ENCODE assay signal across 14 cellular contexts in genomic region chr4:21450331-21450730, GRCh38.
DNase-seq lines count a peak whose midpoint lies in the region; ATAC-seq, FAIRE-seq and TF ChIP-seq lines count a peak whose summit lies in the region.
"Had no signal": no experiment of that assay in that cellular context is flagged by ENCODE, and none has a peak within 500 bp of the region (broad histone marks: within the 10 kb centered on the region; RNA-seq: fewer than 3 reads in every experiment).

No MANE protein-coding gene starts in this region.

- no peak for TF ChIP-seq CTCF in HepG2 (CRISPR knock-in tag; IDR thresholded peaks at IDR 0.05)
- TF ChIP-seq CTCF in right lobe of liver (IDR thresholded peaks at IDR 0.05): no peak
- TF ChIP-seq CTCF in smooth muscle cell (IDR thresholded peaks at IDR 0.05; ENCODE audit: borderline replicate concordance, insufficient read depth, poor library complexity, severe bottlenecking): no peak
- TF ChIP-seq CTCF in tibial nerve (IDR thresholded peaks at IDR 0.05): no peak

- H3K36me3 ChIP-seq in HepG2 (replicated peaks in 1 of 2; ENCODE audit: control insufficient read depth in 1 of 2, insufficient read depth in 2 of 2, low read length in 2 of 2) (no peaks in the 10 kb centered on the region), right lobe of liver (no peaks in the 10 kb centered on the region), smooth muscle cell (ENCODE audit: low read depth) (no peaks in the 10 kb centered on the region), tibial nerve (no peaks in the 10 kb centered on the region)
- H3K36me3 ChIP-seq: BLaER1 treated with 17β-estradiol and CSF1 and Interleukin-3, amounts not matched to agents 10 nM and 100 nM had no signal

- H3K9ac ChIP-seq in HepG2 (ENCODE audit: insufficient read depth, low read depth, low read length): no peak overlapping the region
- H3K9ac ChIP-seq in smooth muscle cell (ENCODE audit: low read depth): no peak overlapping the region
- H3K9ac ChIP-seq: BLaER1 treated with 17β-estradiol and CSF1 and Interleukin-3, amounts not matched to agents 10 nM and 100 nM had no signal

- TF ChIP-seq POLR2A in HepG2 (IDR thresholded peaks at IDR 0.05; ENCODE audit: insufficient read depth in 1 of 2, low read depth in 2 of 2, low read length in 2 of 2) (no peak), right lobe of liver (IDR thresholded peaks at IDR 0.05) (no peak), tibial nerve (IDR thresholded peaks at IDR 0.05) (no peak)

- DNase-seq in HepG2 (ENCODE audit: low spot score): no peak
- no peak for DNase-seq in right lobe of liver
- DNase-seq in RCC 7860 (ENCODE audit: low spot score): peak; percentile 31
- DNase-seq in kidney tubule cell (ENCODE audit: low spot score): peak; percentile 15
- DNase-seq in smooth muscle cell (lab: John Stamatoyannopoulos, UW; ENCODE audit: unreplicated experiment): no peak
- DNase-seq in NCI-H2029 (lab: John Stamatoyannopoulos, UW): no peak
- no peak for DNase-seq in tibial nerve (ENCODE audit: low spot score in 2 of 2)
- DNase-seq: CD8-positive, alpha-beta T cell; DMS79 treated with DMSO at 0.1 percent for 48 hours; GF-D8; H9 had no signal

- H3K27me3 ChIP-seq in HepG2 (ENCODE audit: control insufficient read depth in 1 of 2, insufficient read depth in 2 of 2, low read length in 2 of 2): no peaks in the 10 kb centered on the region; a peak in 1 of 5 replicates
- H3K27me3 ChIP-seq in right lobe of liver: no peaks in the 10 kb centered on the region
- peaks cover 4% of the 10 kb centered on the region for H3K27me3 ChIP-seq in smooth muscle cell (ENCODE audit: low read depth)
- no peaks in the 10 kb centered on the region for H3K27me3 ChIP-seq in tibial nerve
- H3K27me3 ChIP-seq: BLaER1 treated with 17β-estradiol and CSF1 and Interleukin-3, amounts not matched to agents 10 nM and 100 nM had no signal

- H3K79me2 ChIP-seq in HepG2 (ENCODE audit: insufficient read depth, low read length) (no peaks in the 10 kb centered on the region), smooth muscle cell (ENCODE audit: low read depth) (no peaks in the 10 kb centered on the region)

- TF ChIP-seq EP300 in HepG2 (IDR thresholded peaks at IDR 0.05; ENCODE audit: low read depth in 2 of 2, low read length in 2 of 2) (no peak), HepG2 (CRISPR knock-in tag; IDR thresholded peaks at IDR 0.05; ENCODE audit: borderline replicate concordance) (no peak), tibial nerve (IDR thresholded peaks at IDR 0.05) (no peak)

- H3K27ac ChIP-seq in HepG2 (ENCODE audit: extremely low read length, insufficient read depth, low read length) (no peak overlapping the region), right lobe of liver (no peak overlapping the region), smooth muscle cell (ENCODE audit: low read depth) (no peak overlapping the region), tibial nerve (no peak overlapping the region)
- H3K27ac ChIP-seq: BLaER1 treated with 17β-estradiol and CSF1 and Interleukin-3, amounts not matched to agents 10 nM and 100 nM had no signal

- CTCF ChIA-PET in HepG2 (lab: Yijun Ruan, JAX; ENCODE audit: low intra/inter-chr PET ratio, low total read pairs): no interaction called here

- H4K20me1 ChIP-seq in HepG2 (ENCODE audit: insufficient read depth, low read length) (no peaks in the 10 kb centered on the region), smooth muscle cell (ENCODE audit: low read depth) (no peaks in the 10 kb centered on the region)
- H4K20me1 ChIP-seq: BLaER1 treated with 17β-estradiol and CSF1 and Interleukin-3, amounts not matched to agents 10 nM and 100 nM had no signal

- H2AFZ ChIP-seq in HepG2 (ENCODE audit: low read length): no peak overlapping the region
- H2AFZ ChIP-seq in smooth muscle cell (ENCODE audit: low read depth): no peak overlapping the region

- H3K4me3 ChIP-seq in HepG2 (replicated peaks in 1 of 3; ENCODE audit: insufficient read depth in 1 of 3, low read depth in 2 of 3, low read length in 3 of 3): no peak overlapping the region
- H3K4me3 ChIP-seq in right lobe of liver: no peak overlapping the region
- H3K4me3 ChIP-seq in smooth muscle cell: no peak overlapping the region
- no peak overlapping the region for H3K4me3 ChIP-seq in tibial nerve
- H3K4me3 ChIP-seq: BLaER1 treated with 17β-estradiol and CSF1 and Interleukin-3, amounts not matched to agents 10 nM and 100 nM had no signal

- no peaks in the 10 kb centered on the region for H3F3A ChIP-seq in smooth muscle cell (ENCODE audit: low read depth)

- no peaks in the 10 kb centered on the region for H3K9me3 ChIP-seq in HepG2 (ENCODE audit: low read length)
- H3K9me3 ChIP-seq in right lobe of liver: no peaks in the 10 kb centered on the region
- no peaks in the 10 kb centered on the region for H3K9me3 ChIP-seq in smooth muscle cell (replicated peaks; ENCODE audit: low read depth)
- no peaks in the 10 kb centered on the region for H3K9me3 ChIP-seq in tibial nerve
- H3K9me3 ChIP-seq: BLaER1 treated with 17β-estradiol and CSF1 and Interleukin-3, amounts not matched to agents 10 nM and 100 nM had no signal

- BruUV-seq in HepG2 (replicated peaks; lab: Mats Ljungman, UMichigan): no TSS peak

- in situ Hi-C loops in HepG2 (cut with HindIII; ENCODE audit: extremely low pct_ligation_motif_present, low pct_unique_long_range_greater_than_20kb): no loop called here

- H3K4me1 ChIP-seq in HepG2 (ENCODE audit: insufficient read depth, low read length) (no peaks in the 10 kb centered on the region), right lobe of liver (no peaks in the 10 kb centered on the region), smooth muscle cell (ENCODE audit: low read depth) (no peaks in the 10 kb centered on the region), tibial nerve (no peaks in the 10 kb centered on the region)

- WGBS in HepG2 (ENCODE audit: low lambda C conversion rate): 7% methylated on average over 4 of the region's 4 CpGs
- WGBS in right lobe of liver (ENCODE audit: insufficient coverage, low coverage, low lambda C conversion rate, missing lambda C conversion rate): 30% methylated on average over 4 of the region's 4 CpGs
- 79% methylated on average over 4 of the region's 4 CpGs for WGBS in smooth muscle cell (ENCODE audit: low lambda C conversion rate)
- 78 to 81% methylated on average over 4 of the region's 4 CpGs for WGBS in tibial nerve, 2 donors

- TF ChIP-seq RAD21 in HepG2 (CRISPR knock-in tag; IDR thresholded peaks at IDR 0.05): no peak

- POLR2A ChIA-PET in HepG2 (lab: Yijun Ruan, JAX): no interaction called here

- no peak overlapping the region for H3K4me2 ChIP-seq in HepG2 (ENCODE audit: low read depth, low read length)
- H3K4me2 ChIP-seq in smooth muscle cell: peak overlapping the region; percentile 12

- ATAC-seq in HepG2 (no peak), right lobe of liver (no peak), GM21528 (IDR thresholded peaks at IDR 0.05; ENCODE audit: low FRiP score, unreplicated experiment) (no peak)
- ATAC-seq: CD8-positive, alpha-beta T cell had no signal

- intact Hi-C loops in HepG2 (cut with micrococcal nuclease; ENCODE audit: unreplicated experiment) (no loop called here), right lobe of liver (cut with DNase I) (no loop called here)

- FAIRE-seq in HepG2 (lab: Jason Lieb, UNC) (no peak), RCC 7860 (lab: Jason Lieb, UNC) (no peak)
- FAIRE-seq: H1 had no signal

TF ChIP-seq in HepG2, 621 proteins besides CTCF, POLR2A, EP300 and RAD21:
- TF ChIP-seq MAFK (conservative IDR thresholded peaks at IDR 0.05 in 1 of 2, IDR thresholded peaks at IDR 0.05 in 1 of 2; ENCODE audit: low read length in 2 of 2): peak; percentile 65 to 80
- TF ChIP-seq E2F1 (CRISPR knock-in tag; IDR thresholded peaks at IDR 0.05): no peak
- TF ChIP-seq MAFF (IDR thresholded peaks at IDR 0.05; ENCODE audit: low read depth, low read length): peak; percentile 58

Comparison
In these comparisons a context has a peak if more than half of its experiments do, and no peak if none do; other contexts are left out.
1. DNase-seq: peak in RCC 7860 (single experiment) and kidney tubule cell (single experiment); none in HepG2 (single experiment), right lobe of liver (0 of 3), smooth muscle cell (single experiment), NCI-H2029 (single experiment) and tibial nerve (0 of 2).